ENCODE assay signal across 8 cellular contexts in genomic region chr17:7932483-7932891, GRCh38. TPM values are rescaled to one million over a fixed set of nuclear protein-coding genes. Genes with fewer than 3 reads are reported as not detected.
DNase-seq lines count a peak whose midpoint lies in the region; ATAC-seq, FAIRE-seq and TF ChIP-seq lines count a peak whose summit lies in the region.

No MANE protein-coding gene starts in this region.

- no peaks in the 10 kb centered on the region for H3F3A ChIP-seq in PC-3 (ENCODE audit: low read length, unreplicated experiment)

- CTCF ChIA-PET in Caco-2 (lab: Charles Lee) (interaction anchor here (0.7 to 3.1 kb wide), 9 partner anchors 17 to 124 kb away, joined by 3 to 14 read pairs (median 5); partner anchors contain the start of genes NAA38 and RNF227), PC-3 (lab: Charles Lee) (interaction anchor here (0.6 to 2.2 kb wide), 6 partner anchors 50 to 128 kb away, joined by 3 to 10 read pairs (median 4); no protein-coding TSS in a partner anchor)

- TF ChIP-seq CTCF in Caco-2 (IDR thresholded peaks at IDR 0.05; ENCODE audit: insufficient read depth in 1 of 2, low read depth in 1 of 2, low read length in 1 of 2, severe bottlenecking in 1 of 2, unreplicated experiment in 1 of 2) (no peak), PC-3 (conservative IDR thresholded peaks at IDR 0.05; ENCODE audit: low read depth, low read length) (no peak)

- no peaks in the 10 kb centered on the region for H3K9me2 ChIP-seq in PC-3 (replicated peaks; ENCODE audit: low read length)

- no peaks in the 10 kb centered on the region for H4K20me1 ChIP-seq in PC-3 (ENCODE audit: low read length)

- H3K27ac Mint-ChIP-seq in Caco-2 (ENCODE audit: unreplicated experiment): peak overlapping the region; percentile 97
- H3K27ac Mint-ChIP-seq in stimulated activated naive B cell treated with anti-CD40 and anti-IgM and Interleukin-4, amounts not matched to agents 10 μg/mL and 1 μg/mL and 100 μg/mL, for 72 hours: peak overlapping the region; percentile 99

- H3K4me3 ChIP-seq in Caco-2 (ENCODE audit: low read depth, low read length): peak overlapping the region; percentile 80
- peak overlapping the region; percentile 98 for H3K4me3 ChIP-seq in PC-3 (ENCODE audit: low read length)

- POLR2A ChIA-PET in Caco-2 (lab: Charles Lee) (interaction anchor here (0.5 to 1.8 kb wide), 3 partner anchors 15 to 212 kb away, joined by 4 to 10 read pairs (median 7); partner anchors contain the start of gene RNF227), PC-3 (lab: Charles Lee; ENCODE audit: unreplicated experiment) (no interaction called here)

- H3K9me3 Mint-ChIP-seq in Caco-2 (ENCODE audit: unreplicated experiment): no peaks in the 10 kb centered on the region
- H3K9me3 Mint-ChIP-seq in stimulated activated naive B cell treated with anti-CD40 and anti-IgM and Interleukin-4, amounts not matched to agents 10 μg/mL and 1 μg/mL and 100 μg/mL, for 72 hours: no peaks in the 10 kb centered on the region

- H3K9ac ChIP-seq in PC-3 (ENCODE audit: low read length): peak overlapping the region; percentile 88

- intact Hi-C loops in Caco-2 (cut with micrococcal nuclease; ENCODE audit: unreplicated experiment): loop anchor here (1.0 to 5.0 kb wide), 2 partner anchors 19 to 60 kb away; no protein-coding TSS in a partner anchor
- intact Hi-C loops in PC-3 (cut with micrococcal nuclease): loop anchor here (1.0 to 5.0 kb wide), 3 partner anchors 45 to 125 kb away; no protein-coding TSS in a partner anchor

- peaks cover 45% of the 10 kb centered on the region for H3K79me2 ChIP-seq in PC-3 (ENCODE audit: low read length)

- FAIRE-seq in H54 (lab: Jason Lieb, UNC): no peak

- peak overlapping the region; percentile 99 for H3K4me3 Mint-ChIP-seq in Caco-2 (ENCODE audit: unreplicated experiment)
- H3K4me3 Mint-ChIP-seq in stimulated activated naive B cell treated with anti-CD40 and anti-IgM and Interleukin-4, amounts not matched to agents 10 μg/mL and 1 μg/mL and 100 μg/mL, for 72 hours: peak overlapping the region; percentile 85 to 99

- H3K4me1 ChIP-seq in Caco-2 (0 out of 2 replicates have a peak, but pooled peaks cover 2% of the 10 kb centered on the region), PC-3 (ENCODE audit: insufficient read depth, low read length) (peaks cover 21% of the 10 kb centered on the region)

- H3K36me3 ChIP-seq in Caco-2 (ENCODE audit: control insufficient read depth, insufficient read depth, low read length) (no peaks in the 10 kb centered on the region), PC-3 (ENCODE audit: low read depth, low read length) (no peaks in the 10 kb centered on the region)

- H3K27ac ChIP-seq in PC-3 (ENCODE audit: low read length): peak overlapping the region; percentile 44

- no peak for TF ChIP-seq POLR2A in H54 (IDR thresholded peaks at IDR 0.05; ENCODE audit: low read depth, low read length)

- ATAC-seq in PC-3 (peak; percentile 48), GM21576 (IDR thresholded peaks at IDR 0.05; ENCODE audit: unreplicated experiment) (no peak)
- peak; percentile 38 to 44 for ATAC-seq in stimulated activated naive B cell treated with anti-CD40 and anti-IgM and Interleukin-4, amounts not matched to agents 10 μg/mL and 1 μg/mL and 100 μg/mL, for 72 hours (replicated peaks)

- H3K9me3 ChIP-seq in Caco-2 (no peaks in the 10 kb centered on the region), PC-3 (ENCODE audit: low read length) (no peaks in the 10 kb centered on the region)

- H3K4me2 ChIP-seq in PC-3 (ENCODE audit: low read length): peak overlapping the region; percentile 99

- peaks cover 11% of the 10 kb centered on the region for H3K4me1 Mint-ChIP-seq in Caco-2 (ENCODE audit: low read depth, unreplicated experiment)
- H3K4me1 Mint-ChIP-seq in stimulated activated naive B cell treated with anti-CD40 and anti-IgM and Interleukin-4, amounts not matched to agents 10 μg/mL and 1 μg/mL and 100 μg/mL, for 72 hours: peaks cover 33 to 39% of the 10 kb centered on the region in 2 donors

- no peaks in the 10 kb centered on the region for H3K27me3 Mint-ChIP-seq in Caco-2 (ENCODE audit: insufficient read depth, unreplicated experiment)
- no peaks in the 10 kb centered on the region for H3K27me3 Mint-ChIP-seq in stimulated activated naive B cell treated with anti-CD40 and anti-IgM and Interleukin-4, amounts not matched to agents 10 μg/mL and 1 μg/mL and 100 μg/mL, for 72 hours

- peak overlapping the region; percentile 100 for H2AFZ ChIP-seq in PC-3 (ENCODE audit: low read length)

- BruUV-seq in Caco-2 (replicated peaks; lab: Mats Ljungman, UMichigan): TSS peak; percentile 73
- TSS peak; percentile 69 for BruUV-seq in PC-3 (replicated peaks; lab: Mats Ljungman, UMichigan)

- H3K27me3 ChIP-seq in Caco-2 (replicated peaks; ENCODE audit: control insufficient read depth, insufficient read depth, low read length) (no peaks in the 10 kb centered on the region), PC-3 (ENCODE audit: low read length) (no peaks in the 10 kb centered on the region)

- H3K36me3 Mint-ChIP-seq in Caco-2 (ENCODE audit: insufficient read depth, unreplicated experiment): peaks cover 6% of the 10 kb centered on the region
- peaks cover 15 to 61% of the 10 kb centered on the region in 2 donors for H3K36me3 Mint-ChIP-seq in stimulated activated naive B cell treated with anti-CD40 and anti-IgM and Interleukin-4, amounts not matched to agents 10 μg/mL and 1 μg/mL and 100 μg/mL, for 72 hours

- DNase-seq in Caco-2 (no peak), H54 (ENCODE audit: insufficient read length, low spot score) (peak; percentile 49), PC-3 (peak; percentile 20), kidney tubule cell (ENCODE audit: low spot score) (peak; percentile 13), NCI-H2029 (lab: John Stamatoyannopoulos, UW) (no peak)
- peak; percentile 11 for DNase-seq in central memory CD4-positive, alpha-beta T cell
- DNase-seq in stimulated activated naive B cell treated with anti-CD40 and anti-IgM and Interleukin-4, amounts not matched to agents 10 μg/mL and 1 μg/mL and 100 μg/mL, for 72 hours: no peak

RNA-seq across cellular contexts. Expression of gene CNTROB, which starts 0.5 kb away (rescaled TPM):
- 22.6 and 24.2 TPM in 2 replicates for total RNA-seq in Caco-2 (2022)
- total RNA-seq in PC-3 (2014; rRNA removed): 27.5 and 40.5 TPM in 2 replicates

RNA-seq across cellular contexts. Expression of gene TRAPPC1, which starts 0.7 kb away (rescaled TPM):
- total RNA-seq in Caco-2 (2022): 75.5 and 96.2 TPM in 2 replicates
- 26.4 and 30.5 TPM in 2 replicates for total RNA-seq in PC-3 (2014; rRNA removed)

RNA-seq across cellular contexts. Expression of gene KCNAB3, which starts 2.8 kb away (rescaled TPM):
- total RNA-seq in Caco-2 (2022) (1.2 and 2.0 TPM in 2 replicates), PC-3 (2014; rRNA removed) (0.26 and 0.75 TPM in 2 replicates)

RNA-seq across cellular contexts. Expression of gene RNF227, which starts 16.4 kb away (rescaled TPM):
- total RNA-seq in Caco-2 (2022): 4.0 and 5.0 TPM in 2 replicates
- total RNA-seq in PC-3 (2014; rRNA removed): 0.11 and 0.52 TPM in 2 replicates

RNA-seq across cellular contexts. Expression of gene CHD3, which starts 43.9 kb away (rescaled TPM):
- 27.9 and 34.7 TPM in 2 replicates for total RNA-seq in Caco-2 (2022)
- 102 and 151 TPM in 2 replicates for total RNA-seq in PC-3 (2014; rRNA removed)

Comparison
In these comparisons a context has a peak if more than half of its experiments do, and no peak if none do; other contexts are left out.
1. DNase-seq: peak in H54 (single experiment), PC-3 (single experiment), central memory CD4-positive, alpha-beta T cell (single experiment) and kidney tubule cell (single experiment); none in Caco-2 (0 of 2), stimulated activated naive B cell treated with anti-CD40 and anti-IgM and Interleukin-4, amounts not matched to agents 10 μg/mL and 1 μg/mL and 100 μg/mL, for 72 hours (single experiment) and NCI-H2029 (single experiment).